9 cellular contexts compared by ENCODE assay signal in genomic region chr4:4327652-4328121, GRCh38. TPM values are rescaled to one million over a fixed set of nuclear protein-coding genes. Genes with fewer than 3 reads are reported as not detected.
DNase-seq lines count a peak whose midpoint lies in the region; ATAC-seq and TF ChIP-seq lines count a peak whose summit lies in the region.
"Had no signal": no experiment of that assay in that cellular context is flagged by ENCODE, and none has a peak within 500 bp of the region (broad histone marks: within the 10 kb centered on the region; RNA-seq: fewer than 3 reads in every experiment).

No MANE protein-coding gene starts in this region.

- ATAC-seq in GM21528 (IDR thresholded peaks at IDR 0.05; ENCODE audit: low FRiP score, unreplicated experiment) (no peak), HG02884 (IDR thresholded peaks at IDR 0.05; ENCODE audit: unreplicated experiment) (no peak)

- no peak overlapping the region for H3K4me3 ChIP-seq in NT2/D1 (ENCODE audit: insufficient read length, low read depth)
- H3K4me3 ChIP-seq in fibroblast of villous mesenchyme (ENCODE audit: low read depth, low read length) = no peak overlapping the region

- H3K9me3 Mint-ChIP-seq in nephron progenitor cell = no peaks in the 10 kb centered on the region
- H3K9me3 Mint-ChIP-seq in T-helper 2 cell treated with Interferon-gamma antibody and Interleukin-4, amounts not matched to agents 5 μg/mL and 100 μg/mL, for 36 hours = no peaks in the 10 kb centered on the region
- H3K9me3 Mint-ChIP-seq: activated naive CD4-positive, alpha-beta T cell treated with anti-CD3 and anti-CD28 coated beads, Interleukin-2, amount 50 U/mL, for 24 hours had no signal

- peaks cover 2% of the 10 kb centered on the region for H3K36me3 Mint-ChIP-seq in nephron progenitor cell (ENCODE audit: low read depth)
- peaks cover under 1% of the 10 kb centered on the region for H3K36me3 Mint-ChIP-seq in T-helper 2 cell treated with Interferon-gamma antibody and Interleukin-4, amounts not matched to agents 5 μg/mL and 100 μg/mL, for 36 hours (ENCODE audit: low read depth)
- H3K36me3 Mint-ChIP-seq: activated naive CD4-positive, alpha-beta T cell treated with anti-CD3 and anti-CD28 coated beads, Interleukin-2, amount 50 U/mL, for 24 hours had no signal

- H3K4me3 Mint-ChIP-seq in nephron progenitor cell = no peak overlapping the region
- H3K4me3 Mint-ChIP-seq in T-helper 2 cell treated with Interferon-gamma antibody and Interleukin-4, amounts not matched to agents 5 μg/mL and 100 μg/mL, for 36 hours = no peak overlapping the region
- H3K4me3 Mint-ChIP-seq: activated naive CD4-positive, alpha-beta T cell treated with anti-CD3 and anti-CD28 coated beads, Interleukin-2, amount 50 U/mL, for 24 hours had no signal

- no peaks in the 10 kb centered on the region for H3K4me1 Mint-ChIP-seq in nephron progenitor cell
- H3K4me1 Mint-ChIP-seq in T-helper 2 cell treated with Interferon-gamma antibody and Interleukin-4, amounts not matched to agents 5 μg/mL and 100 μg/mL, for 36 hours (ENCODE audit: low read depth) = no peaks in the 10 kb centered on the region
- H3K4me1 Mint-ChIP-seq: activated naive CD4-positive, alpha-beta T cell treated with anti-CD3 and anti-CD28 coated beads, Interleukin-2, amount 50 U/mL, for 24 hours had no signal

- peaks cover 2% of the 10 kb centered on the region for H3K4me1 ChIP-seq in NT2/D1 (ENCODE audit: insufficient read depth, insufficient read length)

- TF ChIP-seq CTCF in fibroblast of villous mesenchyme (IDR thresholded peaks at IDR 0.05; ENCODE audit: insufficient read depth, low read depth, low read length) (peak; percentile 62), nephron progenitor cell (IDR thresholded peaks at IDR 0.05) (peak; percentile 36)

- DNase-seq in ELF-1 (ENCODE audit: low read depth, low spot score) (peak; percentile 91), NT2/D1 (ENCODE audit: low read depth, low spot score) (peak; percentile 40), fibroblast of villous mesenchyme (ENCODE audit: low read depth) (peak; percentile 47), nephron progenitor cell (peak; percentile 43), occipital lobe (lab: John Stamatoyannopoulos, UW) (no peak)
- no peak for DNase-seq in T-helper 2 cell treated with Interferon-gamma antibody and Interleukin-4, amounts not matched to agents 5 μg/mL and 100 μg/mL, for 36 hours (ENCODE audit: low spot score)

- H3K27me3 Mint-ChIP-seq in nephron progenitor cell (ENCODE audit: low read depth, poor library complexity) = peaks cover 25% of the 10 kb centered on the region
- H3K27me3 Mint-ChIP-seq in T-helper 2 cell treated with Interferon-gamma antibody and Interleukin-4, amounts not matched to agents 5 μg/mL and 100 μg/mL, for 36 hours (ENCODE audit: low read depth) = no peaks in the 10 kb centered on the region
- H3K27me3 Mint-ChIP-seq: activated naive CD4-positive, alpha-beta T cell treated with anti-CD3 and anti-CD28 coated beads, Interleukin-2, amount 50 U/mL, for 24 hours had no signal

- peaks cover 1% of the 10 kb centered on the region for H3K36me3 ChIP-seq in NT2/D1 (ENCODE audit: insufficient read depth, insufficient read length, low read length)

- H3K9ac ChIP-seq in NT2/D1 (ENCODE audit: insufficient read length, low read depth) = no peak overlapping the region

- no peak overlapping the region for H3K27ac Mint-ChIP-seq in nephron progenitor cell
- H3K27ac Mint-ChIP-seq in T-helper 2 cell treated with Interferon-gamma antibody and Interleukin-4, amounts not matched to agents 5 μg/mL and 100 μg/mL, for 36 hours = no peak overlapping the region
- H3K27ac Mint-ChIP-seq: activated naive CD4-positive, alpha-beta T cell treated with anti-CD3 and anti-CD28 coated beads, Interleukin-2, amount 50 U/mL, for 24 hours had no signal

- no peaks in the 10 kb centered on the region for H3K27me3 ChIP-seq in NT2/D1 (ENCODE audit: insufficient read depth, insufficient read length)

- H3K9me3 ChIP-seq in NT2/D1 (ENCODE audit: insufficient read depth, low read length) = peaks cover 8% of the 10 kb centered on the region; the same call in 1 of the 2 replicates

RNA-seq across cellular contexts. Expression of gene ZBTB49, which starts 37.6 kb away (rescaled TPM):
- 6.4 and 9.9 TPM in 2 replicates for total RNA-seq in fibroblast of villous mesenchyme
- 8.4 TPM for total RNA-seq in occipital lobe

RNA-seq across cellular contexts. Expression of gene LYAR, which starts 37.7 kb away (rescaled TPM):
- total RNA-seq in fibroblast of villous mesenchyme = 6.1 and 12.1 TPM in 2 replicates
- total RNA-seq in occipital lobe = 9.4 TPM

RNA-seq across cellular contexts. Expression of gene NSG1, which starts 59.2 kb away (rescaled TPM):
- total RNA-seq in fibroblast of villous mesenchyme = 0.32 and 0.86 TPM in 2 replicates
- total RNA-seq in occipital lobe = 218 TPM

Comparison
In these comparisons a context has a peak if more than half of its experiments do, and no peak if none do; other contexts are left out.
1. DNase-seq: peak in ELF-1 (single experiment), NT2/D1 (single experiment), fibroblast of villous mesenchyme (single experiment) and nephron progenitor cell (single experiment); none in occipital lobe (single experiment) and T-helper 2 cell treated with Interferon-gamma antibody and Interleukin-4, amounts not matched to agents 5 μg/mL and 100 μg/mL, for 36 hours (single experiment).
2. RNA of gene NSG1, which starts 59.2 kb away (total RNA-seq): 218 TPM in occipital lobe (single experiment); 0.32 to 0.86 TPM in fibroblast of villous mesenchyme; every median in the first group is over 100 times any median in the second.